ENCODE assay signal across 15 cellular contexts in the genomic region with DNA sequence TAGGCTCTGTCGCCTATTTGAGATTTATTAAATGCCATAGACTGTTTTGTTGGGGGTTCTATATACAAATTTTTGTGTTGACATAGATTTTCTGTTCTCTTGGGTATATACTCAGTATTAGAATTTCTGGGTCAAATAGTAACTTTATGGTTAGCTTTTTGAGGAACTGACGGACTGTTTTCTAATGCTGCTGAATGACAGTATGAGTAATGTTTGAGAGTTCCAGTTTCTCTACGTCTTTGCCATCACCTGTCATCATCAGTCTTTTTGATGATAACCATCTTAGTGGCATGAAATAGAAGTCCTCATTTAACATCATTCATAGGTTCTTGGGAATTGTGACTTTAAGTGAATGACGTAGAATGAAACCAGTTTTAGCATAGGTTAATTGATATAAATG.
DNase-seq lines count a peak whose midpoint lies in the region; ATAC-seq and TF ChIP-seq lines count a peak whose summit lies in the region.
"Had no signal": no experiment of that assay in that cellular context is flagged by ENCODE, and none has a peak within 500 bp of the region (broad histone marks: within the 10 kb centered on the region; RNA-seq: fewer than 3 reads in every experiment).

No MANE protein-coding gene starts in this region.

- no peaks in the 10 kb centered on the region for H4K20me1 ChIP-seq in PC-3 (ENCODE audit: low read length)

- H3K9me2 ChIP-seq in PC-3 (replicated peaks; ENCODE audit: low read length), result no peaks in the 10 kb centered on the region

- H3K27me3 ChIP-seq in PC-3 (ENCODE audit: low read length), result no peaks in the 10 kb centered on the region
- H3K27me3 ChIP-seq: adrenal gland had no signal

- intact Hi-C loops in head of caudate nucleus (cut with DNase I), result no loop called here
- intact Hi-C loops in PC-3 (cut with micrococcal nuclease), result no loop called here

- ATAC-seq in GM18868 (IDR thresholded peaks at IDR 0.05; ENCODE audit: unreplicated experiment) (peak; percentile 78), HG02588 (IDR thresholded peaks at IDR 0.05; ENCODE audit: unreplicated experiment) (peak; percentile 78), HG03342 (IDR thresholded peaks at IDR 0.05; ENCODE audit: unreplicated experiment) (peak; percentile 86), PC-3 (no peak), HG03175 (IDR thresholded peaks at IDR 0.05; ENCODE audit: unreplicated experiment) (no peak)
- ATAC-seq: left cardiac atrium, Panc1 had no signal

- no peaks in the 10 kb centered on the region for H3K9me3 ChIP-seq in PC-3 (ENCODE audit: low read length)
- H3K9me3 ChIP-seq: adrenal gland had no signal

- no peak overlapping the region for H2AFZ ChIP-seq in PC-3 (ENCODE audit: low read length)

- H3K79me2 ChIP-seq in PC-3 (ENCODE audit: low read length), result no peaks in the 10 kb centered on the region

- H3K27ac ChIP-seq in PC-3 (ENCODE audit: low read length), result no peak overlapping the region
- H3K27ac ChIP-seq: adrenal gland, epithelial cell of prostate, skin epidermis had no signal

- POLR2A ChIA-PET in PC-3 (lab: Charles Lee; ENCODE audit: unreplicated experiment), result no interaction called here

- CTCF ChIA-PET in PC-3 (lab: Charles Lee), result no interaction called here

- no peak for DNase-seq in head of caudate nucleus
- DNase-seq in PC-3, result no peak
- DNase-seq in NCI-H1436 treated with DMSO at 0.1 percent for 48 hours (lab: John Stamatoyannopoulos, UW), result no peak
- DNase-seq: adrenal gland; left cardiac atrium; NCI-H146; NCI-H82; stimulated activated CD4-positive, alpha-beta T cell treated with anti-CD3 and anti-CD28 coated beads, Interleukin-4, amount 100 ng/mL, for 24 hours had no signal

- no peaks in the 10 kb centered on the region for H3F3A ChIP-seq in PC-3 (ENCODE audit: low read length, unreplicated experiment)

- H3K36me3 ChIP-seq in PC-3 (ENCODE audit: low read depth, low read length), result no peaks in the 10 kb centered on the region
- H3K36me3 ChIP-seq: adrenal gland had no signal

- H3K4me3 ChIP-seq in PC-3 (ENCODE audit: low read length), result no peak overlapping the region
- H3K4me3 ChIP-seq: adrenal gland, skin epidermis had no signal

- no peak for TF ChIP-seq CTCF in PC-3 (conservative IDR thresholded peaks at IDR 0.05; ENCODE audit: low read depth, low read length)

- H3K9ac ChIP-seq in PC-3 (ENCODE audit: low read length), result no peak overlapping the region

- no peaks in the 10 kb centered on the region for H3K4me1 ChIP-seq in PC-3 (ENCODE audit: insufficient read depth, low read length)
- H3K4me1 ChIP-seq: adrenal gland had no signal

- no peak overlapping the region for H3K4me2 ChIP-seq in PC-3 (ENCODE audit: low read length)

- no TSS peak for BruUV-seq in PC-3 (replicated peaks; lab: Mats Ljungman, UMichigan)

Comparison
In these comparisons a context has a peak if more than half of its experiments do, and no peak if none do; other contexts are left out.
1. ATAC-seq: peak in GM18868 (single experiment), HG02588 (single experiment) and HG03342 (single experiment); none in PC-3 (single experiment) and HG03175 (single experiment).